In the genomic region with DNA sequence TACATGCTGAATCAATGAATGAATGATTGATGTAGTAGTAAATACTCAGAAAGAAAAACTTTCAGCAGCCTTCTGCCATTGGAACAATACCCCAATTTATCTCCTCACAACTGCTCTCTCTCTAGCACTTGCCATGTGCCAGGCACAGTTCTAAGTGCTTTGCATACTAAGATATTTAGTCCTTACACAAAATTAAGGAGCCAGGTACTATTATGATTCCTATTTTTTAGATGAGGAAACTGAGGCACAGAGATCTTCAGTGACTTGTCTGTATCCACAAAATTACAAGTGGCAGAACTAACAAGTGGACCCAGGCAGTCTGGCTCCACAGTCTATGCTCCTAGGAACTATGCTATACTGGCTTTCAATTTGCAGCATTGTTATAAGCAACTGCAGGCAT, we compare ENCODE assay signal across 19 cellular contexts.
"Had no signal": no experiment of that assay in that cellular context is flagged by ENCODE, and none has a peak within 500 bp of the region (broad histone marks: within the 10 kb centered on the region; RNA-seq: fewer than 3 reads in every experiment).

No MANE protein-coding gene starts in this region.

- H3K4me3 ChIP-seq: coronary artery, heart right ventricle, left ventricle myocardium inferior, lower lobe of right lung, spleen, thyroid gland had no signal

- H3K4me1 Mint-ChIP-seq: naive B cell; stimulated activated memory B cell treated with anti-CD40 and anti-IgM and Interleukin-4, amounts not matched to agents 10 μg/mL and 1 μg/mL and 100 μg/mL, for 72 hours; stimulated activated naive CD8-positive, alpha-beta T cell treated with anti-CD3 and anti-CD28 coated beads, Interleukin-15, amount 100 ng/mL, for 72 hours had no signal

- H3K27me3 Mint-ChIP-seq: naive B cell; stimulated activated memory B cell treated with anti-CD40 and anti-IgM and Interleukin-4, amounts not matched to agents 10 μg/mL and 1 μg/mL and 100 μg/mL, for 72 hours; stimulated activated naive CD8-positive, alpha-beta T cell treated with anti-CD3 and anti-CD28 coated beads, Interleukin-15, amount 100 ng/mL, for 72 hours; type B pancreatic cell had no signal

- H3K4me1 ChIP-seq: left ventricle myocardium inferior, lower lobe of right lung, spleen, thyroid gland had no signal

- ATAC-seq: heart right ventricle; left cardiac atrium; lower lobe of right lung; sciatic nerve; stimulated activated memory B cell treated with anti-CD40 and anti-IgM and Interleukin-4, amounts not matched to agents 10 μg/mL and 1 μg/mL and 100 μg/mL, for 72 hours; stimulated activated naive CD8-positive, alpha-beta T cell treated with anti-CD3 and anti-CD28 coated beads, Interleukin-15, amount 100 ng/mL, for 72 hours had no signal

- H3K36me3 ChIP-seq: heart right ventricle, left ventricle myocardium inferior, lower lobe of right lung, spleen, thyroid gland had no signal

- H3K27ac ChIP-seq: coronary artery, heart right ventricle, left ventricle myocardium inferior, lower lobe of right lung, spleen, thyroid gland had no signal

- H3K27me3 ChIP-seq: heart right ventricle, spleen, thyroid gland had no signal

- H3K27ac Mint-ChIP-seq: nephron progenitor cell; stimulated activated memory B cell treated with anti-CD40 and anti-IgM and Interleukin-4, amounts not matched to agents 10 μg/mL and 1 μg/mL and 100 μg/mL, for 72 hours; stimulated activated naive CD8-positive, alpha-beta T cell treated with anti-CD3 and anti-CD28 coated beads, Interleukin-15, amount 100 ng/mL, for 72 hours; type B pancreatic cell had no signal

- DNase-seq: effector CD8-positive, alpha-beta T cell; foreskin melanocyte; heart right ventricle; left cardiac atrium; left ventricle myocardium inferior; lower lobe of right lung; mesenchymal stem cell; naive B cell; nephron progenitor cell; spleen; stimulated activated CD4-positive, alpha-beta T cell treated with anti-CD3 and anti-CD28 coated beads, Interleukin-15, amount 100 ng/mL, for 24 hours; stimulated activated CD4-positive, alpha-beta T cell treated with anti-CD3 and anti-CD28 coated beads, Interleukin-1b, Interleukin-23, amount 100 ng/mL, for 48 hours; stimulated activated CD4-positive, alpha-beta T cell treated with anti-CD3 and anti-CD28 coated beads, Interleukin-4, amount 100 ng/mL, for 24 hours; stimulated activated naive CD8-positive, alpha-beta T cell treated with anti-CD3 and anti-CD28 coated beads, Interleukin-15, amount 100 ng/mL, for 72 hours; thyroid gland had no signal

- H3K4me3 Mint-ChIP-seq: naive B cell; nephron progenitor cell; stimulated activated memory B cell treated with anti-CD40 and anti-IgM and Interleukin-4, amounts not matched to agents 10 μg/mL and 1 μg/mL and 100 μg/mL, for 72 hours; stimulated activated naive CD8-positive, alpha-beta T cell treated with anti-CD3 and anti-CD28 coated beads, Interleukin-15, amount 100 ng/mL, for 72 hours; type B pancreatic cell had no signal

- H3K9me3 Mint-ChIP-seq: nephron progenitor cell; stimulated activated memory B cell treated with anti-CD40 and anti-IgM and Interleukin-4, amounts not matched to agents 10 μg/mL and 1 μg/mL and 100 μg/mL, for 72 hours; stimulated activated naive CD8-positive, alpha-beta T cell treated with anti-CD3 and anti-CD28 coated beads, Interleukin-15, amount 100 ng/mL, for 72 hours; type B pancreatic cell had no signal

- H3K36me3 Mint-ChIP-seq: naive B cell; stimulated activated memory B cell treated with anti-CD40 and anti-IgM and Interleukin-4, amounts not matched to agents 10 μg/mL and 1 μg/mL and 100 μg/mL, for 72 hours had no signal

- H3K9me3 ChIP-seq: heart right ventricle, left ventricle myocardium inferior, lower lobe of right lung, spleen, thyroid gland had no signal
